Comparison of ENCODE assay signal across 11 cellular contexts in genomic region chr7:29485376-29486190, GRCh38.
A peak's percentile ranks its signal among the peaks of the same experiment; 100 is the strongest.
DNase-seq lines count a peak whose midpoint lies in the region; ATAC-seq and TF ChIP-seq lines count a peak whose summit lies in the region.
"Had no signal": no experiment of that assay in that cellular context is flagged by ENCODE, and none has a peak within 500 bp of the region (broad histone marks: within the 10 kb centered on the region; RNA-seq: fewer than 3 reads in every experiment).

No MANE protein-coding gene starts in this region.

- H3K27me3 ChIP-seq in smooth muscle cell (ENCODE audit: low read depth) (no peaks in the 10 kb centered on the region), gastrocnemius medialis (no peaks in the 10 kb centered on the region)
- H3K27me3 ChIP-seq: brain microvascular endothelial cell, thyroid gland had no signal

- H3K9me3 ChIP-seq in smooth muscle cell (replicated peaks; ENCODE audit: low read depth) = no peaks in the 10 kb centered on the region
- H3K9me3 ChIP-seq in gastrocnemius medialis = no peaks in the 10 kb centered on the region
- H3K9me3 ChIP-seq: thyroid gland had no signal

- TF ChIP-seq CTCF in smooth muscle cell (IDR thresholded peaks at IDR 0.05; ENCODE audit: borderline replicate concordance, insufficient read depth, poor library complexity, severe bottlenecking) (no peak), gastrocnemius medialis (IDR thresholded peaks at IDR 0.05 in 4 of 5, conservative IDR thresholded peaks at IDR 0.05 in 1 of 5) (no peak)

- intact Hi-C loops in gastrocnemius medialis (cut with DNase I; ENCODE audit: low total_unique reads) = no loop called here

- H3K27ac ChIP-seq in smooth muscle cell (ENCODE audit: low read depth) (no peak overlapping the region), gastrocnemius medialis (no peak overlapping the region)
- H3K27ac ChIP-seq: brain microvascular endothelial cell, thyroid gland had no signal

- H3K36me3 ChIP-seq in smooth muscle cell (ENCODE audit: low read depth) (no peaks in the 10 kb centered on the region), gastrocnemius medialis (no peaks in the 10 kb centered on the region)
- H3K36me3 ChIP-seq: brain microvascular endothelial cell, thyroid gland had no signal

- H2AFZ ChIP-seq in smooth muscle cell (ENCODE audit: low read depth) = peak overlapping the region; percentile 7

- peaks cover 35% of the 10 kb centered on the region for H3K4me1 ChIP-seq in smooth muscle cell (ENCODE audit: low read depth)
- H3K4me1 ChIP-seq in gastrocnemius medialis = no peaks in the 10 kb centered on the region

- no peaks in the 10 kb centered on the region for H4K20me1 ChIP-seq in smooth muscle cell (ENCODE audit: low read depth)

- peaks cover 5% of the 10 kb centered on the region for H3F3A ChIP-seq in smooth muscle cell (ENCODE audit: low read depth)

- in situ Hi-C loops in gastrocnemius medialis (cut with MboI; ENCODE audit: low sequenced_read_pairs in 4 of 4) = no loop called here

- no peak for TF ChIP-seq POLR2A in gastrocnemius medialis (IDR thresholded peaks at IDR 0.05)

- no peak for ATAC-seq in HG03342 (IDR thresholded peaks at IDR 0.05; ENCODE audit: unreplicated experiment)
- ATAC-seq in gastrocnemius medialis = no peak

- H3K4me3 ChIP-seq in smooth muscle cell (no peak overlapping the region), gastrocnemius medialis (no peak overlapping the region)
- H3K4me3 ChIP-seq: thyroid gland had no signal

- 69% methylated on average over 11 of the region's 11 CpGs for WGBS in smooth muscle cell (ENCODE audit: low lambda C conversion rate)

- DNase-seq in NCI-H1092 (lab: John Stamatoyannopoulos, UW) (peak; percentile 44), SK-N-DZ (ENCODE audit: low spot score) (peak; percentile 40), hypothalamus (lab: John Stamatoyannopoulos, UW) (peak in 33 of 51 donors; percentile 7 to 89 (median 46)), smooth muscle cell (lab: John Stamatoyannopoulos, UW; ENCODE audit: unreplicated experiment) (no peak), MV-4-11 (lab: John Stamatoyannopoulos, UW) (no peak), gastrocnemius medialis (no peak)
- DNase-seq: brain microvascular endothelial cell, kidney glomerular epithelial cell, MM.1S, thyroid gland had no signal

- no peak overlapping the region for H3K9ac ChIP-seq in smooth muscle cell (ENCODE audit: low read depth)

- no peaks in the 10 kb centered on the region for H3K79me2 ChIP-seq in smooth muscle cell (ENCODE audit: low read depth)

- peak overlapping the region; percentile 33 for H3K4me2 ChIP-seq in smooth muscle cell

Comparison
In these comparisons a context has a peak if more than half of its experiments do, and no peak if none do; other contexts are left out.
1. DNase-seq: peak in NCI-H1092 (single experiment), SK-N-DZ (single experiment) and hypothalamus (33 of 51); none in smooth muscle cell (single experiment), MV-4-11 (single experiment) and gastrocnemius medialis (0 of 2).